8 cellular contexts compared by ENCODE assay signal in genomic region chr12:42144424-42145196, GRCh38. TPM values are rescaled to one million over a fixed set of nuclear protein-coding genes. Genes with fewer than 3 reads are reported as not detected.
DNase-seq lines count a peak whose midpoint lies in the region; ATAC-seq and TF ChIP-seq lines count a peak whose summit lies in the region.

TSS of gene GXYLT1 (minus strand) at chr12:42144874. CDS start at chr12:42144646, 228 bp downstream.

- peak within 1 kb of the TSS; percentile 65 for H3K27ac Mint-ChIP-seq in activated CD4-positive, alpha-beta T cell treated with anti-CD3 and anti-CD28 coated beads for 36 hours

- POLR2A ChIA-PET in activated CD4-positive, alpha-beta T cell treated with anti-CD3 and anti-CD28 coated beads for 36 hours (lab: Charles Lee) = no interaction called here

- peak within 1 kb of the TSS; percentile 92 for H3K4me3 Mint-ChIP-seq in activated CD4-positive, alpha-beta T cell treated with anti-CD3 and anti-CD28 coated beads for 36 hours

- intact Hi-C loops in activated CD4-positive, alpha-beta T cell treated with anti-CD3 and anti-CD28 coated beads for 36 hours (cut with DNase I, micrococcal nuclease) = loop anchor here (1.0 to 5.0 kb wide), 5 partner anchors 46 to 183 kb away; partner anchors contain the start of genes PPHLN1 (in 2 of the 2), ZCRB1 (in 2 of the 2) and YAF2 (in 1 of the 2)

- H3K4me3 ChIP-seq in choroid plexus epithelial cell (ENCODE audit: low read depth, low read length) = peak within 1 kb of the TSS; percentile 70

- peak; percentile 86 for ATAC-seq in GM19043 (IDR thresholded peaks at IDR 0.05; ENCODE audit: low read depth, unreplicated experiment)
- peak; percentile 94 for ATAC-seq in HG03354 (IDR thresholded peaks at IDR 0.05; ENCODE audit: poor library complexity, severe bottlenecking, unreplicated experiment)
- peak; percentile 91 for ATAC-seq in activated CD4-positive, alpha-beta T cell treated with anti-CD3 and anti-CD28 coated beads for 36 hours

- peaks cover 2% of the 10 kb centered on the region for H3K27me3 Mint-ChIP-seq in activated CD4-positive, alpha-beta T cell treated with anti-CD3 and anti-CD28 coated beads for 36 hours

- DNase-seq in AG20443 (ENCODE audit: low spot score) = peak; percentile 99
- DNase-seq in NCI-H446 treated with DMSO at 0.1 percent for 48 hours (lab: John Stamatoyannopoulos, UW) = peak; percentile 67
- DNase-seq in activated CD4-positive, alpha-beta T cell treated with anti-CD3 and anti-CD28 coated beads for 36 hours = peak; percentile 85
- DNase-seq in choroid plexus epithelial cell (ENCODE audit: low read depth) = peak; percentile 95
- peak; percentile 96 for DNase-seq in kidney tubule cell (ENCODE audit: low spot score)
- peak; percentile 42 to 55 for DNase-seq in stimulated activated CD4-positive, alpha-beta T cell treated with anti-CD3 and anti-CD28 coated beads, Interleukin-1b, Interleukin-23, amount 100 ng/mL, for 1 hour (ENCODE audit: low read depth in 2 of 2)

- H3K4me1 Mint-ChIP-seq in activated CD4-positive, alpha-beta T cell treated with anti-CD3 and anti-CD28 coated beads for 36 hours = peaks cover 34% of the 10 kb centered on the region

- no peaks in the 10 kb centered on the region for H3K36me3 Mint-ChIP-seq in activated CD4-positive, alpha-beta T cell treated with anti-CD3 and anti-CD28 coated beads for 36 hours (ENCODE audit: low read depth)

- CTCF ChIA-PET in activated CD4-positive, alpha-beta T cell treated with anti-CD3 and anti-CD28 coated beads for 36 hours (lab: Charles Lee) = interaction anchor here (0.6 to 1.5 kb wide), 7 partner anchors 11 to 228 kb away, joined by 3 to 4 read pairs (median 3); no protein-coding TSS in a partner anchor

- H3K9me3 Mint-ChIP-seq in activated CD4-positive, alpha-beta T cell treated with anti-CD3 and anti-CD28 coated beads for 36 hours (ENCODE audit: low read depth) = no peaks in the 10 kb centered on the region

- no peak for TF ChIP-seq CTCF in choroid plexus epithelial cell (conservative IDR thresholded peaks at IDR 0.05; ENCODE audit: low read depth, low read length)

RNA-seq across cellular contexts. Expression of gene GXYLT1, which starts in this region (rescaled TPM):
- total RNA-seq in activated CD4-positive, alpha-beta T cell treated with anti-CD3 and anti-CD28 coated beads for 36 hours = 1 to 10 TPM; 6.1 to 6.7 TPM

Comparison
In these comparisons a context has a peak if more than half of its experiments do, and no peak if none do; other contexts are left out.
1. Peak in every context shown above with its lines: DNase-seq, ATAC-seq and H3K4me3 ChIP-seq.
2. DNase-seq: peak in every context shown above with its lines; median percentile 99 in AG20443; 96 in kidney tubule cell; 95 in choroid plexus epithelial cell; 85 in activated CD4-positive, alpha-beta T cell treated with anti-CD3 and anti-CD28 coated beads for 36 hours; 67 in NCI-H446 treated with DMSO at 0.1 percent for 48 hours; 48 in stimulated activated CD4-positive, alpha-beta T cell treated with anti-CD3 and anti-CD28 coated beads, Interleukin-1b, Interleukin-23, amount 100 ng/mL, for 1 hour.